In the genomic region with DNA sequence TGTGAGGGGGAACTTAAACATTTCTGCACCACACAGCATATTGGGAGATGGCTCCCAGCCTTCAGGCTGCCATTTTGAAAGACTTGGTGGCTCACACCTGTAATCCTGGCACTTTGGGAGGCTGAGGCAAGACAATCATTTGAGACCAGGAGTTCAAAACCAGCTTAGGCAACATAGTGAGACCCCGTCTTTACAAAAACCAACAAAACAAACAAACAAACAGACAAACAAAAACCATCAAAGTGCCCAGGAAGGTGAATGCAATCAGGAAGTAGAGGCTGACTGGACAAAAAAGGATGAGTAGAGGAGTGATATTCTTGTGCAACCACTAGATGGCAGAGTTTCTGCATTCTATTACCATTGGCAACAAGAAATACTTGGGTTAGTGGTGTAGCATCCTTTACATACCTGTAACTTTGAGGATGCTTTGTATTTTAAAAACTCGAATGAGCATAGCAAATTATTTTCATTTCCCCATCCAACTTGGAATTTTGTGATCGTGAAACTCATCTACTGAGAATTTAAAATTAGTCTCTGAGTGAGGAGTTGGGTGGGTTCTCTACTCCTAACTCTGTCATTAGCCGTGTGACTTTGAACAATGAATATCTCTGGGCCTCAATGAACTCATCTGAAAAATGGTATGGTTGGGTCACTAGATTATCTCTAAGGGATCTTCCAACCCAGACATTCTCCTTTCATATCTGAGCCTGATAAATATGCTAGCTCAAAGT, we compare ENCODE assay signal across 9 cellular contexts.
DNase-seq lines count a peak whose midpoint lies in the region; ATAC-seq, FAIRE-seq and TF ChIP-seq lines count a peak whose summit lies in the region.
"Had no signal": no experiment of that assay in that cellular context is flagged by ENCODE, and none has a peak within 500 bp of the region (broad histone marks: within the 10 kb centered on the region; RNA-seq: fewer than 3 reads in every experiment).

No MANE protein-coding gene starts in this region.

- peak overlapping the region in 1 of 7 donors; percentile 18 for H3K27ac Mint-ChIP-seq in CD14-positive monocyte
- H3K27ac Mint-ChIP-seq: T-helper 1 cell treated with Interleukin-12 subunit alpha and Interleukin-12 subunit beta and Interleukin-4 antibody, amounts not matched to agents 30 μg/mL and 1 μg/mL, for 36 hours had no signal

- H3K9me3 ChIP-seq in right atrium auricular region (no peaks in the 10 kb centered on the region), gastrocnemius medialis (no peaks in the 10 kb centered on the region)

- H3K4me3 Mint-ChIP-seq in CD14-positive monocyte, result no peak overlapping the region
- H3K4me3 Mint-ChIP-seq: T-helper 1 cell treated with Interleukin-12 subunit alpha and Interleukin-12 subunit beta and Interleukin-4 antibody, amounts not matched to agents 30 μg/mL and 1 μg/mL, for 36 hours had no signal

- peak; percentile 82 for TF ChIP-seq CTCF in CD14-positive monocyte (IDR thresholded peaks at IDR 0.05)
- TF ChIP-seq CTCF in right atrium auricular region (IDR thresholded peaks at IDR 0.05), result peak; percentile 28 to 81
- peak; percentile 46 to 74 (median 61) for TF ChIP-seq CTCF in gastrocnemius medialis (IDR thresholded peaks at IDR 0.05 in 4 of 5, conservative IDR thresholded peaks at IDR 0.05 in 1 of 5)

- no peak overlapping the region for H3K4me3 ChIP-seq in right atrium auricular region
- no peak overlapping the region for H3K4me3 ChIP-seq in gastrocnemius medialis

- H3K27me3 Mint-ChIP-seq in CD14-positive monocyte (ENCODE audit: low read depth in 3 of 3), result peaks cover 12 to 23% (median 15%) of the 10 kb centered on the region in 3 donors

- no peaks in the 10 kb centered on the region for H3K36me3 ChIP-seq in right atrium auricular region
- H3K36me3 ChIP-seq in gastrocnemius medialis, result no peaks in the 10 kb centered on the region

- TF ChIP-seq POLR2A in GM12891 (IDR thresholded peaks at IDR 0.05; ENCODE audit: low read depth, low read length) (no peak), gastrocnemius medialis (IDR thresholded peaks at IDR 0.05) (no peak)

- H3K9me3 Mint-ChIP-seq in CD14-positive monocyte, result peaks cover 0 to 1% (median 0%) of the 10 kb centered on the region in 7 donors
- H3K9me3 Mint-ChIP-seq: T-helper 1 cell treated with Interleukin-12 subunit alpha and Interleukin-12 subunit beta and Interleukin-4 antibody, amounts not matched to agents 30 μg/mL and 1 μg/mL, for 36 hours had no signal

- FAIRE-seq in GM12891 (lab: Jason Lieb, UNC), result peak; percentile 96

- in situ Hi-C loops in gastrocnemius medialis (cut with MboI; ENCODE audit: low sequenced_read_pairs in 4 of 4), result loop anchor here (5.0 to 25.0 kb wide), 4 partner anchors 122 to 542 kb away; no protein-coding TSS in a partner anchor

- DNase-seq in CD14-positive monocyte (ENCODE audit: low spot score), result no peak
- peak; percentile 31 for DNase-seq in GM12891 (ENCODE audit: insufficient read length, low spot score)
- peak; percentile 61 for DNase-seq in NCI-H460 (ENCODE audit: extremely low read depth, low read depth)
- DNase-seq in amniotic stem cell (lab: John Stamatoyannopoulos, UW), result peak; percentile 40
- DNase-seq in right atrium auricular region (ENCODE audit: low spot score), result no peak
- peak in 1 of 2 donors; percentile 9 for DNase-seq in gastrocnemius medialis

- intact Hi-C loops in CD14-positive monocyte (cut with micrococcal nuclease), result loop anchor here (2.0 to 10.0 kb wide), 9 partner anchors 62 to 1010 kb away; a partner anchor contains a TSS
- intact Hi-C loops in gastrocnemius medialis (cut with DNase I; ENCODE audit: low total_unique reads), result loop anchor here (1.0 kb wide), 2 partner anchors 121 to 534 kb away; no protein-coding TSS in a partner anchor

- H3K27ac ChIP-seq in right atrium auricular region (no peak overlapping the region), gastrocnemius medialis (no peak overlapping the region)

- no peaks in the 10 kb centered on the region for H3K27me3 ChIP-seq in right atrium auricular region
- H3K27me3 ChIP-seq in gastrocnemius medialis, result peaks cover 4 to 20% (median 7%) of the 10 kb centered on the region in 3 donors

- ATAC-seq in HG03342 (IDR thresholded peaks at IDR 0.05; ENCODE audit: unreplicated experiment), result peak; percentile 65
- peak; percentile 52 to 68 for ATAC-seq in gastrocnemius medialis
- ATAC-seq in GM18870 (IDR thresholded peaks at IDR 0.05; ENCODE audit: unreplicated experiment), result no peak

- H3K4me1 Mint-ChIP-seq in CD14-positive monocyte, result peaks cover 26% of the 10 kb centered on the region

- no peaks in the 10 kb centered on the region for H3K36me3 Mint-ChIP-seq in CD14-positive monocyte

- no peaks in the 10 kb centered on the region for H3K4me1 ChIP-seq in right atrium auricular region
- no peaks in the 10 kb centered on the region for H3K4me1 ChIP-seq in gastrocnemius medialis

TF ChIP-seq in GM12891, 5 proteins besides CTCF, POLR2A, EP300 and RAD21:
- TF ChIP-seq POLR2AphosphoS5 (IDR thresholded peaks at IDR 0.05; ENCODE audit: low read depth, low read length), result no peak
- no peak for TF ChIP-seq SPI1 (IDR thresholded peaks at IDR 0.05; ENCODE audit: low read depth, low read length)
- TF ChIP-seq TAF1 (IDR thresholded peaks at IDR 0.05; ENCODE audit: low read depth, low read length), result no peak
- no peak for TF ChIP-seq POU2F2 (IDR thresholded peaks at IDR 0.05; ENCODE audit: low read depth, low read length)
- TF ChIP-seq PAX5 (IDR thresholded peaks at IDR 0.05; ENCODE audit: insufficient read depth, low read length, severe bottlenecking), result no peak

Comparison
In these comparisons a context has a peak if more than half of its experiments do, and no peak if none do; other contexts are left out.
1. DNase-seq: peak in GM12891 (single experiment), NCI-H460 (single experiment) and amniotic stem cell (single experiment); none in CD14-positive monocyte (single experiment) and right atrium auricular region (single experiment).
2. Peak in every context shown above with its lines, with median percentiles within 50 percentile points of each other: CTCF ChIP-seq.